ENCODE assay signal across 8 cellular contexts in the genomic region with DNA sequence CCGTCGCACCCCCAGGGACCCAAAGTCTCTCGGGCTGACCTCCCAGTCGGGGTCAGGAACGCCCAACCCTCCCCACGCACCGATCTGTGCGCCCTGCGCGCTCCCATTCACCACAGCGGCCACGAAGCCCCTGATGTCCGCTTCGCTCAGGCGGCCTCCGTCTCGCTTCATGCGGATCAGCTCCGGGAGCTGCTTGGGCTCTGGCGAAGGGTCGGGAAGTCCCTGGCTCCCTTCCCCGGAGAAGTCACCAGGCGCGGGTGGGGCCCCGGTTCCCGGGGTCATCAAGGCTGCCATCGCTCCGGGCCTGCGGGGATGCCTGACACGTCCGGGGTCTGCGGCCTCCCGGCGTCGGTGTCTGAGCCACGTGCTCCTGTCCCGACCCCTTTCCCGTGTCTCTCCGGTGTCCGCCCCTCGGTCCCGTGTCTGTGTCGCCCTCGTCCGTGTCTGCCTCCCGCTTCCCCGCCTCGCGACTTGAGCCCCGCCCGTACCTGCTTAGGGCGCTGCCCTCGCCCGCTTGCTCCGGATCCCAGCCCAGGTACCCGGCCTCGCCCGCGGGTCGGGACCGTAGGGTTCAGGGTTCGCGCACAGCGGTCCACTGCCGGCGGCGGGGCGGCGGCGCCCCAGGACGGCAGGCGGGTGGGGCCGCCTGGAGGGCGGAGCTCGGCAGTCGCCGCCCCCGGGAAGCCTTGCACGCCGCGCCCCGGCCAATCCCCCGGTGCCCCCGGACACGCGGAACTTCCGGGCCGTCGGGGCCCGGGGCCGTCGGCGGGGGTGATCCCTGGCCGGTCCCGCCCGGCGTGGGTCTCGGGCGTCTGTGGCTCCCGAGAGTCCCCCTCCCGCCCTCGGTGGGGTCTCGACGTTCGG. TPM values are rescaled to one million over a fixed set of nuclear protein-coding genes. Genes with fewer than 3 reads are reported as not detected.
DNase-seq lines count a peak whose midpoint lies in the region; ATAC-seq and TF ChIP-seq lines count a peak whose summit lies in the region.

A gene with protein sequence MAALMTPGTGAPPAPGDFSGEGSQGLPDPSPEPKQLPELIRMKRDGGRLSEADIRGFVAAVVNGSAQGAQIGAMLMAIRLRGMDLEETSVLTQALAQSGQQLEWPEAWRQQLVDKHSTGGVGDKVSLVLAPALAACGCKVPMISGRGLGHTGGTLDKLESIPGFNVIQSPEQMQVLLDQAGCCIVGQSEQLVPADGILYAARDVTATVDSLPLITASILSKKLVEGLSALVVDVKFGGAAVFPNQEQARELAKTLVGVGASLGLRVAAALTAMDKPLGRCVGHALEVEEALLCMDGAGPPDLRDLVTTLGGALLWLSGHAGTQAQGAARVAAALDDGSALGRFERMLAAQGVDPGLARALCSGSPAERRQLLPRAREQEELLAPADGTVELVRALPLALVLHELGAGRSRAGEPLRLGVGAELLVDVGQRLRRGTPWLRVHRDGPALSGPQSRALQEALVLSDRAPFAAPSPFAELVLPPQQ (minus strand): TSS at position 597 of the 864 bp plus-strand sequence. CDS start 303 bp downstream, at position 294.

- peak; percentile 13 for ATAC-seq in HG03159 (IDR thresholded peaks at IDR 0.05; ENCODE audit: unreplicated experiment)

- DNase-seq in ELR (ENCODE audit: low read depth) (peak; percentile 34), mesothelial cell of epicardium (ENCODE audit: low spot score in 2 of 2, unreplicated experiment in 2 of 2) (peak in 1 of 2 experiments; percentile 27), NCI-H2107 treated with DMSO at 0.1 percent for 48 hours (lab: John Stamatoyannopoulos, UW; ENCODE audit: unreplicated experiment) (no peak), KBM-7 (no peak)
- DNase-seq in activated CD4-positive, alpha-beta T cell treated with anti-CD3 and anti-CD28 coated beads for 4 hours, result peak; percentile 61 to 78
- DNase-seq in effector CD4-positive, alpha-beta T cell, result peak; percentile 53

- peaks cover 38% of the 10 kb centered on the region for H3K27me3 Mint-ChIP-seq in mesothelial cell of epicardium (ENCODE audit: low read depth)
- no peaks in the 10 kb centered on the region for H3K27me3 Mint-ChIP-seq in stimulated activated naive CD8-positive, alpha-beta T cell treated with anti-CD3 and anti-CD28 coated beads, Interleukin-15, Interleukin-2, amounts not matched to agents 100 ng/mL and 50 ng/mL, for 24 hours

- peaks cover 35% of the 10 kb centered on the region for H3K4me1 Mint-ChIP-seq in mesothelial cell of epicardium
- H3K4me1 Mint-ChIP-seq in stimulated activated naive CD8-positive, alpha-beta T cell treated with anti-CD3 and anti-CD28 coated beads, Interleukin-15, Interleukin-2, amounts not matched to agents 100 ng/mL and 50 ng/mL, for 24 hours (ENCODE audit: low read depth), result peaks cover 45% of the 10 kb centered on the region

- no peak within 1 kb of the TSS for H3K27ac Mint-ChIP-seq in mesothelial cell of epicardium
- H3K27ac Mint-ChIP-seq in stimulated activated naive CD8-positive, alpha-beta T cell treated with anti-CD3 and anti-CD28 coated beads, Interleukin-15, Interleukin-2, amounts not matched to agents 100 ng/mL and 50 ng/mL, for 24 hours, result peak within 1 kb of the TSS; percentile 96

- H3K4me3 Mint-ChIP-seq in mesothelial cell of epicardium, result peak within 1 kb of the TSS; percentile 65
- H3K4me3 Mint-ChIP-seq in stimulated activated naive CD8-positive, alpha-beta T cell treated with anti-CD3 and anti-CD28 coated beads, Interleukin-15, Interleukin-2, amounts not matched to agents 100 ng/mL and 50 ng/mL, for 24 hours, result peak within 1 kb of the TSS; percentile 92

- in situ Hi-C loops in KBM-7 (cut with MboI; ENCODE audit: low pct_unique_long_range_greater_than_20kb, low sequenced_read_pairs), result no loop called here

- H3K9me3 Mint-ChIP-seq in mesothelial cell of epicardium, result no peaks in the 10 kb centered on the region
- no peaks in the 10 kb centered on the region for H3K9me3 Mint-ChIP-seq in stimulated activated naive CD8-positive, alpha-beta T cell treated with anti-CD3 and anti-CD28 coated beads, Interleukin-15, Interleukin-2, amounts not matched to agents 100 ng/mL and 50 ng/mL, for 24 hours

- TF ChIP-seq CTCF in mesothelial cell of epicardium (IDR thresholded peaks at IDR 0.05; ENCODE audit: unreplicated experiment), result no peak

- no peaks in the 10 kb centered on the region for H3K36me3 Mint-ChIP-seq in mesothelial cell of epicardium
- H3K36me3 Mint-ChIP-seq in stimulated activated naive CD8-positive, alpha-beta T cell treated with anti-CD3 and anti-CD28 coated beads, Interleukin-15, Interleukin-2, amounts not matched to agents 100 ng/mL and 50 ng/mL, for 24 hours (ENCODE audit: low read depth), result peaks cover 18% of the 10 kb centered on the region

RNA-seq across cellular contexts. Expression of the gene that starts here (rescaled TPM):
- total RNA-seq in mesothelial cell of epicardium, result 9.3 to 10.3 TPM (median 9.9 TPM) in 3 replicates

Comparison
In these comparisons a context has a peak if more than half of its experiments do, and no peak if none do; other contexts are left out.
1. DNase-seq: peak in ELR (single experiment), activated CD4-positive, alpha-beta T cell treated with anti-CD3 and anti-CD28 coated beads for 4 hours (2 of 2) and effector CD4-positive, alpha-beta T cell (single experiment); none in NCI-H2107 treated with DMSO at 0.1 percent for 48 hours (single experiment) and KBM-7 (single experiment).